ENCODE assay signal across 9 cellular contexts in the genomic region with DNA sequence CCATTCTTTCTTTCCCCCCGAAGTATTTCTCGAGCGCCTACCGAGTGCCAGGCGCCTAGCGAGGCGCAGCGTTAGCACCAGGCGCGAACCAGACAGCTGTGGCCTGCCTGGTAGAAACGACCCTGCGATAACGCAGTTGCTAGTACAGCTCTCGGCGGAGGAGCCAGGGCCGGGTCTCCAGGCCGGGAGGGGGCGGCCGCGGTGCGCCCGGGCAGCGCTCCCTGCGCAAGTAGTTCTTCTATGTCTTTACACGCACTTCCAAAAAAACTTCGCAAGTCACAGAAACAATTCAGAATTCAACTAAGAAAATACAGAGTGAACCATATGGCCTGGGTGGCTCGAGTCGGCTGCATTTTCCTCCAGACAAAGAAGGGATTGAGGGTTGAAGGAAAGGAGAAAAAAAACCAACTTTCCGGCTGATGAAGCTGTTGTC. TPM values are rescaled to one million over a fixed set of nuclear protein-coding genes. Genes with fewer than 3 reads are reported as not detected.
DNase-seq lines count a peak whose midpoint lies in the region; ATAC-seq, FAIRE-seq and TF ChIP-seq lines count a peak whose summit lies in the region.
"Had no signal": no experiment of that assay in that cellular context is flagged by ENCODE, and none has a peak within 500 bp of the region (broad histone marks: within the 10 kb centered on the region; RNA-seq: fewer than 3 reads in every experiment).

No MANE protein-coding gene starts in this region.

- RAD21 ChIA-PET in HCT116 (lab: Charles Lee; ENCODE audit: low non-redundant PET in 1 of 2, low total read pairs in 2 of 2, uncharacterized antibody in 2 of 2, unreplicated experiment in 2 of 2): interaction anchor here in 1 of 2 experiments (0.8 kb wide), 1 partner anchor 8 kb away, joined by 3 read pairs; no protein-coding TSS in a partner anchor

- H3K27me3 Mint-ChIP-seq in astrocyte (ENCODE audit: low read depth, unreplicated experiment): peaks cover 56% of the 10 kb centered on the region

- no peak for TF ChIP-seq EP300 in transverse colon (IDR thresholded peaks at IDR 0.05; ENCODE audit: low read depth)

- H3K4me3 ChIP-seq in HCT116 (replicated peaks in 1 of 2; ENCODE audit: low read depth in 1 of 2, low read length in 2 of 2) (no peak overlapping the region), astrocyte (ENCODE audit: insufficient read depth, low read depth, low read length) (peak overlapping the region; percentile 58), transverse colon (peak overlapping the region in 3 of 4 donors; percentile 20 to 53 (median 27))

- no peaks in the 10 kb centered on the region for H3K4me1 Mint-ChIP-seq in astrocyte (ENCODE audit: low read depth, unreplicated experiment)

- intact Hi-C loops in HCT116 (cut with micrococcal nuclease): loop anchor here (1.0 to 10.0 kb wide), 2 partner anchors 288 to 424 kb away; partner anchors contain the start of gene AP1AR
- intact Hi-C loops in transverse colon (cut with DNase I; ENCODE audit: low total_unique reads): no loop called here

- H3K9ac ChIP-seq in HCT116 (ENCODE audit: low read length) (no peak overlapping the region), astrocyte (ENCODE audit: low read length) (no peak overlapping the region)

- H3K4me1 ChIP-seq in HCT116 (ENCODE audit: control insufficient read depth in 1 of 2, insufficient read depth in 2 of 2, low read length in 2 of 2) (peaks cover 0 to 9% of the 10 kb centered on the region in 2 experiments; a peak in 1 of 4 replicates), astrocyte (ENCODE audit: insufficient read depth, low read length) (no peaks in the 10 kb centered on the region), transverse colon (peaks cover 0 to 27% (median 19%) of the 10 kb centered on the region in 4 donors)

- TF ChIP-seq POLR2A in HCT116 (IDR thresholded peaks at IDR 0.05; ENCODE audit: borderline replicate concordance, extremely low read depth, insufficient read depth, insufficient read length) (no peak), transverse colon (IDR thresholded peaks at IDR 0.05) (no peak)

- CTCF ChIA-PET in HCT116 (lab: Charles Lee): interaction anchor here (0.6 to 1.1 kb wide), 3 partner anchors 13 to 463 kb away, joined by 3 read pairs; no protein-coding TSS in a partner anchor

- no peaks in the 10 kb centered on the region for H3K36me3 ChIP-seq in HCT116 (ENCODE audit: control insufficient read depth in 1 of 2, insufficient read depth in 2 of 2, low read length in 2 of 2)
- H3K36me3 ChIP-seq in astrocyte (ENCODE audit: insufficient read depth, low read length): no peaks in the 10 kb centered on the region
- H3K36me3 ChIP-seq in transverse colon: no peaks in the 10 kb centered on the region

- H3K79me2 ChIP-seq in HCT116 (ENCODE audit: insufficient read depth, low read length): no peaks in the 10 kb centered on the region
- no peaks in the 10 kb centered on the region for H3K79me2 ChIP-seq in astrocyte (ENCODE audit: insufficient read depth, low read length)

- peak overlapping the region; percentile 84 for H3K4me3 Mint-ChIP-seq in astrocyte (ENCODE audit: unreplicated experiment)

- H2AFZ ChIP-seq in HCT116 (ENCODE audit: low read depth, low read length, poor library complexity, severe bottlenecking) (peak overlapping the region; percentile 85), astrocyte (ENCODE audit: low read depth, low read length) (peak overlapping the region; percentile 47)

- POLR2A ChIA-PET in HCT116 (lab: Charles Lee): no interaction called here

- H4K20me1 ChIP-seq in HCT116 (ENCODE audit: insufficient read depth): no peaks in the 10 kb centered on the region
- H4K20me1 ChIP-seq in astrocyte (ENCODE audit: insufficient read depth, low read length): peaks cover 3% of the 10 kb centered on the region

- peaks cover 13% of the 10 kb centered on the region for H3K9me3 Mint-ChIP-seq in astrocyte (ENCODE audit: unreplicated experiment)

- H3K36me3 Mint-ChIP-seq in astrocyte (ENCODE audit: low read depth, unreplicated experiment): no peaks in the 10 kb centered on the region

- H3K27ac Mint-ChIP-seq in astrocyte (ENCODE audit: unreplicated experiment): no peak overlapping the region

- in situ Hi-C loops in transverse colon (cut with MboI; ENCODE audit: low pct_ligation_motif_present in 1 of 4, low pct_unique_long_range_greater_than_20kb in 1 of 4, low sequenced_read_pairs in 3 of 4): loop anchor here in 1 of 4 donors (10.0 kb wide), 1 partner anchor 198 kb away; no protein-coding TSS in a partner anchor
- in situ Hi-C loops in ACHN (cut with HindIII; ENCODE audit: low pct_ligation_motif_present, low pct_unique_long_range_greater_than_20kb, low sequenced_read_pairs): no loop called here

- TF ChIP-seq CTCF in GM12874 (IDR thresholded peaks at IDR 0.05; ENCODE audit: insufficient read depth, low read depth, low read length): peak; percentile 61
- TF ChIP-seq CTCF in HCT116 (IDR thresholded peaks at IDR 0.05 in 2 of 3, conservative IDR thresholded peaks at IDR 0.05 in 1 of 3; ENCODE audit: borderline replicate concordance in 1 of 3, insufficient read depth in 1 of 3, low read depth in 2 of 3, low read length in 2 of 3): no peak
- TF ChIP-seq CTCF in astrocyte (IDR thresholded peaks at IDR 0.05; ENCODE audit: insufficient read depth, low read depth, low read length): peak; percentile 7
- TF ChIP-seq CTCF in transverse colon (IDR thresholded peaks at IDR 0.05): no peak

- no TSS peak for BruUV-seq in HCT116 (replicated peaks; lab: Mats Ljungman, UMichigan)

- no peaks in the 10 kb centered on the region for H3K9me3 ChIP-seq in HCT116 (ENCODE audit: control insufficient read depth in 1 of 2, insufficient read depth in 1 of 2, low read depth in 1 of 2, low read length in 2 of 2)
- H3K9me3 ChIP-seq in astrocyte (ENCODE audit: insufficient read depth, low read depth, low read length): peaks cover 5% of the 10 kb centered on the region
- H3K9me3 ChIP-seq in transverse colon: no peaks in the 10 kb centered on the region

- FAIRE-seq in astrocyte (lab: Jason Lieb, UNC): no peak

- H3K4me2 ChIP-seq in HCT116 (ENCODE audit: low read length): peak overlapping the region; percentile 84
- H3K4me2 ChIP-seq in astrocyte (ENCODE audit: low read length): peak overlapping the region; percentile 85

- no peak for DNase-seq in HCT116 (ENCODE audit: low read depth, low spot score)
- peak; percentile 48 to 71 for DNase-seq in NOMO-1 (lab: John Stamatoyannopoulos, UW; ENCODE audit: unreplicated experiment in 2 of 2)
- peak; percentile 24 for DNase-seq in astrocyte (ENCODE audit: low read depth)
- DNase-seq in kidney tubule cell (ENCODE audit: low spot score): peak; percentile 22
- peak; percentile 31 for DNase-seq in transverse colon
- DNase-seq in GDM1 (lab: John Stamatoyannopoulos, UW): no peak
- DNase-seq in ACHN: no peak

- H3K9me2 ChIP-seq in HCT116 (ENCODE audit: insufficient read depth): no peaks in the 10 kb centered on the region

- ATAC-seq in HCT116: no peak

- TF ChIP-seq RAD21 in HCT116 (IDR thresholded peaks at IDR 0.05; ENCODE audit: low read depth): no peak

- WGBS in transverse colon (ENCODE audit: low coverage in 1 of 2), 2 donors: 5 to 20% methylated on average over 10 to 29 of the region's 29 CpGs

- H3K27ac ChIP-seq in HCT116 (ENCODE audit: low read depth, low read length) (no peak overlapping the region), astrocyte (ENCODE audit: low read depth, low read length) (no peak overlapping the region), transverse colon (no peak overlapping the region)
- H3K27ac ChIP-seq: VCaP had no signal

- peaks cover 2% of the 10 kb centered on the region; the same call in 1 of the 2 replicates for H3K27me3 ChIP-seq in HCT116 (ENCODE audit: insufficient read depth, low read length)
- H3K27me3 ChIP-seq in astrocyte (ENCODE audit: insufficient read depth, low read length): peaks cover 69% of the 10 kb centered on the region
- H3K27me3 ChIP-seq in transverse colon: peaks cover 95% of the 10 kb centered on the region

TF ChIP-seq in HCT116, 20 proteins besides CTCF, POLR2A, EP300 and RAD21:
- TF ChIP-seq CBX3 (IDR thresholded peaks at IDR 0.05; ENCODE audit: low read depth): no peak

RNA-seq across cellular contexts. Expression of gene NEUROG2, which starts 7.0 kb away (rescaled TPM):
- total RNA-seq in HCT116 (2021; ENCODE audit: unreplicated experiment): 0.12 TPM
- polyA plus RNA-seq in HCT116 (2012): 0.14 TPM in 2 replicates
- not detected in 2 replicates for total RNA-seq in astrocyte
- not detected for total RNA-seq in transverse colon

Comparison
In these comparisons a context has a peak if more than half of its experiments do, and no peak if none do; other contexts are left out.
1. CTCF ChIP-seq: peak in GM12874 (single experiment) and astrocyte (single experiment); none in HCT116 (0 of 3) and transverse colon (0 of 5).
2. DNase-seq: peak in NOMO-1 (2 of 2), astrocyte (single experiment), kidney tubule cell (single experiment) and transverse colon (single experiment); none in HCT116 (single experiment), GDM1 (single experiment) and ACHN (single experiment).
3. H3K4me3 ChIP-seq: peak in astrocyte (single experiment) and transverse colon (3 of 4); none in HCT116 (0 of 2).